ENCODE assay signal across 9 cellular contexts in genomic region chr20:19756756-19757486, GRCh38. TPM values are rescaled to one million over a fixed set of nuclear protein-coding genes. Genes with fewer than 3 reads are reported as not detected.
DNase-seq lines count a peak whose midpoint lies in the region; ATAC-seq and TF ChIP-seq lines count a peak whose summit lies in the region.
"Had no signal": no experiment of that assay in that cellular context is flagged by ENCODE, and none has a peak within 500 bp of the region (broad histone marks: within the 10 kb centered on the region; RNA-seq: fewer than 3 reads in every experiment).

No MANE protein-coding gene starts in this region.

- H3K4me3 ChIP-seq in fibroblast of mammary gland (ENCODE audit: control insufficient read depth, low read depth, low read length) = peak overlapping the region; percentile 75
- H3K4me3 ChIP-seq in prostate gland = peak overlapping the region; percentile 73 to 75
- H3K4me3 ChIP-seq: GM12878 had no signal

- no peaks in the 10 kb centered on the region for H3K36me3 ChIP-seq in prostate gland

- H3K9me3 ChIP-seq in prostate gland = no peaks in the 10 kb centered on the region

- 15% methylated on average over 17 of the region's 22 CpGs for WGBS in prostate gland

- H3K27ac ChIP-seq in prostate gland = peak overlapping the region; percentile 93 to 96

- no peak for TF ChIP-seq POLR2A in prostate gland (IDR thresholded peaks at IDR 0.05)

- no peaks in the 10 kb centered on the region for H3K27me3 ChIP-seq in prostate gland (replicated peaks; ENCODE audit: insufficient read depth)

- intact Hi-C loops in prostate gland (cut with DNase I) = no loop called here

- ATAC-seq in esophagus mucosa = no peak

- TF ChIP-seq CTCF in fibroblast of mammary gland (conservative IDR thresholded peaks at IDR 0.05; ENCODE audit: control insufficient read depth, insufficient read depth, low read depth, low read length) (no peak), prostate gland (IDR thresholded peaks at IDR 0.05) (no peak)

- DNase-seq in DMS153 (lab: John Stamatoyannopoulos, UW) = peak; percentile 20
- peak; percentile 28 for DNase-seq in NCI-H774 (lab: John Stamatoyannopoulos, UW)
- DNase-seq in fibroblast of mammary gland (ENCODE audit: low read depth) = no peak
- DNase-seq in prostate gland (ENCODE audit: low spot score) = no peak
- no peak for DNase-seq in NCI-H2081 (lab: John Stamatoyannopoulos, UW)
- no peak for DNase-seq in NCI-H1048 (lab: John Stamatoyannopoulos, UW)
- no peak for DNase-seq in activated T-cell treated with anti-CD3 and anti-CD28 coated beads, Interleukin-2, amount 50 U/mL, for 1 hour

- peaks cover 5% of the 10 kb centered on the region for H3K4me1 ChIP-seq in prostate gland (replicated peaks)

RNA-seq across cellular contexts. Expression of gene RIN2, which starts 1.1 kb away (rescaled TPM):
- total RNA-seq in prostate gland (10 to 100 TPM; 50.4 to 77.9 TPM), esophagus mucosa (42.3 TPM)

Comparison
In these comparisons a context has a peak if more than half of its experiments do, and no peak if none do; other contexts are left out.
1. DNase-seq: peak in DMS153 (single experiment) and NCI-H774 (single experiment); none in fibroblast of mammary gland (single experiment), prostate gland (single experiment), NCI-H2081 (0 of 2), NCI-H1048 (single experiment) and activated T-cell treated with anti-CD3 and anti-CD28 coated beads, Interleukin-2, amount 50 U/mL, for 1 hour (single experiment).